In the genomic region with DNA sequence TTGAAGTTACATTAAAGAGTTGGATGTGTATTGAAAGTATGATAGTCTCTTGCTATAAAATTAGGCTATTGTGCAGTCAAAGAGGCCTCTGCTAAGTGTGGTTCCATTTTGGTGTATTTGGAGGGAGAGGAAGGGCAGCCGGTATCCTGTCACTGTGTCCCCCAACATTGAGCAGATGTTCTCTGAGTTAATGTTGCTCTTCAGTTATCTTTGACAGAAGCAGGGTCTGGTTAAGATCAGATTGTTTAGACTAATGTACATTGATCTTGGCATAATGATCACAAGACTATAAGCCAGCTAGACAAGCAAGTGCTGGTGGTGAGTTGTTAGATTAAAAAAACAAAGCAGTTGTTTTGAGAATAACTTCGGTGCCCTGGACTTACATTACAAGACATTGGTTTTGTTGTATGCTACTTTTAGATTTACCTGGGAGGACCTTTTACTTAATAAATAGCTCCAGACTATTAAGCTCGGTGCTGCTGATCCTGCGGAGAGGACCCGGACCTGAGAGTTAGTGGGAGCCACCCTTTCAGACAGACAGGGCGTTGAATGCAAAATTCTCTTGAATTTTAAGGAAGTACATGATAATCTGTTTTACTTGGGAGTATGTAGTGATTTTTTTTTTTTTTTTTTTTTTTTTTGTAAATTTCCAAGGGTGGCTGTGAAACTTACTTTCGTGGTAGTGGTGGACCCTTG, we compare ENCODE assay signal across 1 cellular context.
TF ChIP-seq lines count a peak whose summit lies in the region.

No MANE protein-coding gene starts in this region.

TF ChIP-seq in K562, 482 proteins besides CTCF, POLR2A, EP300 and RAD21 (continued from another document and continues in another):
- TF ChIP-seq, protein P1, sequence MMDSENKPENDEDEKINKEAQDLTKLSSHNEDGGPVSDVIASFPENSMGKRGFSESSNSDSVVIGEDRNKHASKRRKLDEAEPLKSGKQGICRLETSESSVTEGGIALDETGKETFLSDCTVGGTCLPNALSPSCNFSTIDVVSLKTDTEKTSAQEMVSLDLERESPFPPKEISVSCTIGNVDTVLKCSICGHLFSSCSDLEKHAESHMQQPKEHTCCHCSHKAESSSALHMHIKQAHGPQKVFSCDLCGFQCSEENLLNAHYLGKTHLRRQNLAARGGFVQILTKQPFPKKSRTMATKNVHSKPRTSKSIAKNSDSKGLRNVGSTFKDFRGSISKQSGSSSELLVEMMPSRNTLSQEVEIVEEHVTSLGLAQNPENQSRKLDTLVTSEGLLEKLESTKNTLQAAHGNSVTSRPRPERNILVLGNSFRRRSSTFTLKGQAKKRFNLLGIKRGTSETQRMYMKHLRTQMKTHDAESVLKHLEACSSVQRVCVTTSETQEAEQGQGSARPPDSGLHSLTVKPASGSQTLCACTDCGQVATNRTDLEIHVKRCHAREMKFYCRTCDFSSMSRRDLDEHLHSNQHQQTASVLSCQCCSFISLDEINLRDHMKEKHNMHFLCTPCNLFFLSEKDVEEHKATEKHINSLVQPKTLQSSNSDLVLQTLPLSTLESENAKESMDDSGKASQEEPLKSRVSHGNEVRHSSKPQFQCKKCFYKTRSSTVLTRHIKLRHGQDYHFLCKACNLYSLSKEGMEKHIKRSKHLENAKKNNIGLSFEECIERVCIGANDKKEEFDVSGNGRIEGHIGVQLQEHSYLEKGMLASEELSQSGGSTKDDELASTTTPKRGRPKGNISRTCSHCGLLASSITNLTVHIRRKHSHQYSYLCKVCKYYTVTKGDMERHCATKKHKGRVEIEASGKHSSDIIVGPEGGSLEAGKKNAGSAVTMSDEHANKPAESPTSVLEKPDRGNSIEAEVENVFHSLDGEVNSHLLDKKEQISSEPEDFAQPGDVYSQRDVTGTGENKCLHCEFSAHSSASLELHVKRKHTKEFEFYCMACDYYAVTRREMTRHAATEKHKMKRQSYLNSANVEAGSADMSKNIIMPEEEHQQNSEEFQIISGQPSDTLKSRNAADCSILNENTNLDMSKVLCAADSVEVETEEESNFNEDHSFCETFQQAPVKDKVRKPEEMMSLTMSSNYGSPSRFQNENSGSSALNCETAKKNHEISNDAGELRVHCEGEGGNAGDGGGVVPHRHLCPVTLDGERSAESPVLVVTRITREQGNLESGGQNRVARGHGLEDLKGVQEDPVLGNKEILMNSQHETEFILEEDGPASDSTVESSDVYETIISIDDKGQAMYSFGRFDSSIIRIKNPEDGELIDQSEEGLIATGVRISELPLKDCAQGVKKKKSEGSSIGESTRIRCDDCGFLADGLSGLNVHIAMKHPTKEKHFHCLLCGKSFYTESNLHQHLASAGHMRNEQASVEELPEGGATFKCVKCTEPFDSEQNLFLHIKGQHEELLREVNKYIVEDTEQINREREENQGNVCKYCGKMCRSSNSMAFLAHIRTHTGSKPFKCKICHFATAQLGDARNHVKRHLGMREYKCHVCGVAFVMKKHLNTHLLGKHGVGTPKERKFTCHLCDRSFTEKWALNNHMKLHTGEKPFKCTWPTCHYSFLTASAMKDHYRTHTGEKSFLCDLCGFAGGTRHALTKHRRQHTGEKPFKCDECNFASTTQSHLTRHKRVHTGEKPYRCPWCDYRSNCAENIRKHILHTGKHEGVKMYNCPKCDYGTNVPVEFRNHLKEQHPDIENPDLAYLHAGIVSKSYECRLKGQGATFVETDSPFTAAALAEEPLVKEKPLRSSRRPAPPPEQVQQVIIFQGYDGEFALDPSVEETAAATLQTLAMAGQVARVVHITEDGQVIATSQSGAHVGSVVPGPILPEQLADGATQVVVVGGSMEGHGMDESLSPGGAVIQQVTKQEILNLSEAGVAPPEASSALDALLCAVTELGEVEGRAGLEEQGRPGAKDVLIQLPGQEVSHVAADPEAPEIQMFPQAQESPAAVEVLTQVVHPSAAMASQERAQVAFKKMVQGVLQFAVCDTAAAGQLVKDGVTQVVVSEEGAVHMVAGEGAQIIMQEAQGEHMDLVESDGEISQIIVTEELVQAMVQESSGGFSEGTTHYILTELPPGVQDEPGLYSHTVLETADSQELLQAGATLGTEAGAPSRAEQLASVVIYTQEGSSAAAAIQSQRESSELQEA (IDR thresholded peaks at IDR 0.05; ENCODE audit: low read depth) = no peak
- TF ChIP-seq CREB1 (IDR thresholded peaks at IDR 0.05) (no peak), CREB1 (CRISPR knock-in tag; IDR thresholded peaks at IDR 0.05) (no peak), ARID1B (IDR thresholded peaks at IDR 0.05) (peak; percentile 62), ZFP1 (CRISPR knock-in tag; IDR thresholded peaks at IDR 0.05) (no peak), ZNF146 (CRISPR knock-in tag; IDR thresholded peaks at IDR 0.05; ENCODE audit: unreplicated experiment) (no peak), ZNF347 (CRISPR knock-in tag; IDR thresholded peaks at IDR 0.05; ENCODE audit: low read depth) (no peak), ZNF695 (CRISPR knock-in tag; IDR thresholded peaks at IDR 0.05) (no peak), ZNF384 (IDR thresholded peaks at IDR 0.05; ENCODE audit: low read depth, low read length) (no peak; the same call in 1 of the 2 replicates), STAT5A (IDR thresholded peaks at IDR 0.05; ENCODE audit: borderline replicate concordance, low read length) (peak; percentile 46; the same call in 1 of the 2 replicates), HNRNPL (IDR thresholded peaks at IDR 0.05; ENCODE audit: low read depth, low read length) (no peak), HDAC1 (IDR thresholded peaks at IDR 0.05) (no peak), NRF1 (conservative IDR thresholded peaks at IDR 0.05 in 1 of 2, IDR thresholded peaks at IDR 0.05 in 1 of 2) (no peak), NFIX (CRISPR knock-in tag; IDR thresholded peaks at IDR 0.05; ENCODE audit: low read depth) (no peak), E2F3 (CRISPR knock-in tag; IDR thresholded peaks at IDR 0.05) (no peak), ZNF699 (CRISPR knock-in tag; IDR thresholded peaks at IDR 0.05; ENCODE audit: insufficient replicate concordance) (no peak), NFE2 (IDR thresholded peaks at IDR 0.05; ENCODE audit: low read depth) (no peak), NFXL1 (CRISPR knock-in tag; IDR thresholded peaks at IDR 0.05) (no peak), FOXJ2 (tag; IDR thresholded peaks at IDR 0.05) (no peak), MTF1 (CRISPR knock-in tag; IDR thresholded peaks at IDR 0.05; ENCODE audit: borderline replicate concordance) (no peak), CBFA2T3 (IDR thresholded peaks at IDR 0.05) (peak; percentile 90), MEIS2 (IDR thresholded peaks at IDR 0.05; ENCODE audit: partially characterized antibody) (peak; percentile 58), RBM39 (optimal IDR thresholded peaks at IDR 0.05; ENCODE audit: low read depth, low read length) (no peak), TEAD4 (IDR thresholded peaks at IDR 0.05; ENCODE audit: low read length) (peak; percentile 77), TEAD4 (CRISPR knock-in tag; IDR thresholded peaks at IDR 0.05; ENCODE audit: borderline replicate concordance) (no peak), SIRT6 (IDR thresholded peaks at IDR 0.05; ENCODE audit: low read depth, low read length) (no peak), ZNF12 (CRISPR knock-in tag; IDR thresholded peaks at IDR 0.05) (no peak), XRCC5 (IDR thresholded peaks at IDR 0.05; ENCODE audit: low read depth, low read length) (no peak), ZNF184 (CRISPR knock-in tag; IDR thresholded peaks at IDR 0.05) (no peak), TAL1 (IDR thresholded peaks at IDR 0.05) (peak; percentile 63), LCOR (CRISPR knock-in tag; IDR thresholded peaks at IDR 0.05) (no peak), TCF3 (CRISPR knock-in tag; IDR thresholded peaks at IDR 0.05) (peak; percentile 58), BCOR (IDR thresholded peaks at IDR 0.05) (no peak), RBFOX2 (IDR thresholded peaks at IDR 0.05; ENCODE audit: low read depth, low read length) (no peak), MIER1 (IDR thresholded peaks at IDR 0.05; ENCODE audit: low read depth) (no peak), NFIC (IDR thresholded peaks at IDR 0.05) (peak; percentile 26; the same call in 1 of the 2 replicates), THRAP3 (IDR thresholded peaks at IDR 0.05; ENCODE audit: borderline replicate concordance) (no peak)
- TF ChIP-seq, protein P2, sequence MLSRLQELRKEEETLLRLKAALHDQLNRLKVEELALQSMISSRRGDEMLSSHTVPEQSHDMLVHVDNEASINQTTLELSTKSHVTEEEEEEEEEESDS (CRISPR knock-in tag; IDR thresholded peaks at IDR 0.05) = no peak
- TF ChIP-seq, protein P3, sequence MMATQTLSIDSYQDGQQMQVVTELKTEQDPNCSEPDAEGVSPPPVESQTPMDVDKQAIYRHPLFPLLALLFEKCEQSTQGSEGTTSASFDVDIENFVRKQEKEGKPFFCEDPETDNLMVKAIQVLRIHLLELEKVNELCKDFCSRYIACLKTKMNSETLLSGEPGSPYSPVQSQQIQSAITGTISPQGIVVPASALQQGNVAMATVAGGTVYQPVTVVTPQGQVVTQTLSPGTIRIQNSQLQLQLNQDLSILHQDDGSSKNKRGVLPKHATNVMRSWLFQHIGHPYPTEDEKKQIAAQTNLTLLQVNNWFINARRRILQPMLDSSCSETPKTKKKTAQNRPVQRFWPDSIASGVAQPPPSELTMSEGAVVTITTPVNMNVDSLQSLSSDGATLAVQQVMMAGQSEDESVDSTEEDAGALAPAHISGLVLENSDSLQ (IDR thresholded peaks at IDR 0.05) = no peak
- TF ChIP-seq, protein P4, sequence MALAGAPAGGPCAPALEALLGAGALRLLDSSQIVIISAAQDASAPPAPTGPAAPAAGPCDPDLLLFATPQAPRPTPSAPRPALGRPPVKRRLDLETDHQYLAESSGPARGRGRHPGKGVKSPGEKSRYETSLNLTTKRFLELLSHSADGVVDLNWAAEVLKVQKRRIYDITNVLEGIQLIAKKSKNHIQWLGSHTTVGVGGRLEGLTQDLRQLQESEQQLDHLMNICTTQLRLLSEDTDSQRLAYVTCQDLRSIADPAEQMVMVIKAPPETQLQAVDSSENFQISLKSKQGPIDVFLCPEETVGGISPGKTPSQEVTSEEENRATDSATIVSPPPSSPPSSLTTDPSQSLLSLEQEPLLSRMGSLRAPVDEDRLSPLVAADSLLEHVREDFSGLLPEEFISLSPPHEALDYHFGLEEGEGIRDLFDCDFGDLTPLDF (CRISPR knock-in tag; IDR thresholded peaks at IDR 0.05) = no peak
- TF ChIP-seq, protein P5, sequence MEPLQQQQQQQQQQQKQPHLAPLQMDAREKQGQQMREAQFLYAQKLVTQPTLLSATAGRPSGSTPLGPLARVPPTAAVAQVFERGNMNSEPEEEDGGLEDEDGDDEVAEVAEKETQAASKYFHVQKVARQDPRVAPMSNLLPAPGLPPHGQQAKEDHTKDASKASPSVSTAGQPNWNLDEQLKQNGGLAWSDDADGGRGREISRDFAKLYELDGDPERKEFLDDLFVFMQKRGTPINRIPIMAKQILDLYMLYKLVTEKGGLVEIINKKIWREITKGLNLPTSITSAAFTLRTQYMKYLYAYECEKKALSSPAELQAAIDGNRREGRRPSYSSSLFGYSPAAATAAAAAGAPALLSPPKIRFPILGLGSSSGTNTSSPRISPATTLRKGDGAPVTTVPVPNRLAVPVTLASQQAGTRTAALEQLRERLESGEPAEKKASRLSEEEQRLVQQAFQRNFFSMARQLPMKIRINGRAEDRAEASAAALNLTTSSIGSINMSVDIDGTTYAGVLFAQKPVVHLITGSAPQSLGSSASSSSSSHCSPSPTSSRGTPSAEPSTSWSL (CRISPR knock-in tag; IDR thresholded peaks at IDR 0.05; ENCODE audit: borderline replicate concordance) = no peak
- TF ChIP-seq, protein P6, sequence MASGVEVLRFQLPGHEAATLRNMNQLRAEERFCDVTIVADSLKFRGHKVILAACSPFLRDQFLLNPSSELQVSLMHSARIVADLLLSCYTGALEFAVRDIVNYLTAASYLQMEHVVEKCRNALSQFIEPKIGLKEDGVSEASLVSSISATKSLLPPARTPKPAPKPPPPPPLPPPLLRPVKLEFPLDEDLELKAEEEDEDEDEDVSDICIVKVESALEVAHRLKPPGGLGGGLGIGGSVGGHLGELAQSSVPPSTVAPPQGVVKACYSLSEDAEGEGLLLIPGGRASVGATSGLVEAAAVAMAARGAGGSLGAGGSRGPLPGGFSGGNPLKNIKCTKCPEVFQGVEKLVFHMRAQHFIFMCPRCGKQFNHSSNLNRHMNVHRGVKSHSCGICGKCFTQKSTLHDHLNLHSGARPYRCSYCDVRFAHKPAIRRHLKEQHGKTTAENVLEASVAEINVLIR (CRISPR knock-in tag; IDR thresholded peaks at IDR 0.05) = no peak
- TF ChIP-seq, protein P7, sequence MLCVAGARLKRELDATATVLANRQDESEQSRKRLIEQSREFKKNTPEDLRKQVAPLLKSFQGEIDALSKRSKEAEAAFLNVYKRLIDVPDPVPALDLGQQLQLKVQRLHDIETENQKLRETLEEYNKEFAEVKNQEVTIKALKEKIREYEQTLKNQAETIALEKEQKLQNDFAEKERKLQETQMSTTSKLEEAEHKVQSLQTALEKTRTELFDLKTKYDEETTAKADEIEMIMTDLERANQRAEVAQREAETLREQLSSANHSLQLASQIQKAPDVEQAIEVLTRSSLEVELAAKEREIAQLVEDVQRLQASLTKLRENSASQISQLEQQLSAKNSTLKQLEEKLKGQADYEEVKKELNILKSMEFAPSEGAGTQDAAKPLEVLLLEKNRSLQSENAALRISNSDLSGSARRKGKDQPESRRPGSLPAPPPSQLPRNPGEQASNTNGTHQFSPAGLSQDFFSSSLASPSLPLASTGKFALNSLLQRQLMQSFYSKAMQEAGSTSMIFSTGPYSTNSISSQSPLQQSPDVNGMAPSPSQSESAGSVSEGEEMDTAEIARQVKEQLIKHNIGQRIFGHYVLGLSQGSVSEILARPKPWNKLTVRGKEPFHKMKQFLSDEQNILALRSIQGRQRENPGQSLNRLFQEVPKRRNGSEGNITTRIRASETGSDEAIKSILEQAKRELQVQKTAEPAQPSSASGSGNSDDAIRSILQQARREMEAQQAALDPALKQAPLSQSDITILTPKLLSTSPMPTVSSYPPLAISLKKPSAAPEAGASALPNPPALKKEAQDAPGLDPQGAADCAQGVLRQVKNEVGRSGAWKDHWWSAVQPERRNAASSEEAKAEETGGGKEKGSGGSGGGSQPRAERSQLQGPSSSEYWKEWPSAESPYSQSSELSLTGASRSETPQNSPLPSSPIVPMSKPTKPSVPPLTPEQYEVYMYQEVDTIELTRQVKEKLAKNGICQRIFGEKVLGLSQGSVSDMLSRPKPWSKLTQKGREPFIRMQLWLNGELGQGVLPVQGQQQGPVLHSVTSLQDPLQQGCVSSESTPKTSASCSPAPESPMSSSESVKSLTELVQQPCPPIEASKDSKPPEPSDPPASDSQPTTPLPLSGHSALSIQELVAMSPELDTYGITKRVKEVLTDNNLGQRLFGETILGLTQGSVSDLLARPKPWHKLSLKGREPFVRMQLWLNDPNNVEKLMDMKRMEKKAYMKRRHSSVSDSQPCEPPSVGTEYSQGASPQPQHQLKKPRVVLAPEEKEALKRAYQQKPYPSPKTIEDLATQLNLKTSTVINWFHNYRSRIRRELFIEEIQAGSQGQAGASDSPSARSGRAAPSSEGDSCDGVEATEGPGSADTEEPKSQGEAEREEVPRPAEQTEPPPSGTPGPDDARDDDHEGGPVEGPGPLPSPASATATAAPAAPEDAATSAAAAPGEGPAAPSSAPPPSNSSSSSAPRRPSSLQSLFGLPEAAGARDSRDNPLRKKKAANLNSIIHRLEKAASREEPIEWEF (CRISPR knock-in tag; IDR thresholded peaks at IDR 0.05) = no peak
